1 cellular context compared by ENCODE assay signal in genomic region chr10:124385627-124386185, GRCh38.
TF ChIP-seq lines count a peak whose summit lies in the region.

No MANE protein-coding gene starts in this region.

TF ChIP-seq in GM23338, 12 proteins besides CTCF, POLR2A, EP300 and RAD21 (continued from another document):
- TF ChIP-seq ETS1 (IDR thresholded peaks at IDR 0.05): no peak
